In genomic region chr3:51954120-51954519, GRCh38 we compare ENCODE assay signal across 29 cellular contexts. TPM values are rescaled to one million over a fixed set of nuclear protein-coding genes. Genes with fewer than 3 reads are reported as not detected.
DNase-seq lines count a peak whose midpoint lies in the region; ATAC-seq and TF ChIP-seq lines count a peak whose summit lies in the region.
"Had no signal": no experiment of that assay in that cellular context is flagged by ENCODE, and none has a peak within 500 bp of the region (broad histone marks: within the 10 kb centered on the region; RNA-seq: fewer than 3 reads in every experiment).

No MANE protein-coding gene starts in this region.

- no peak for TF ChIP-seq CTCF in mesothelial cell of epicardium (IDR thresholded peaks at IDR 0.05; ENCODE audit: unreplicated experiment)
- TF ChIP-seq CTCF in brain microvascular endothelial cell (IDR thresholded peaks at IDR 0.05; ENCODE audit: low read depth, low read length, missing control alignments): no peak

- H3K27ac Mint-ChIP-seq in IgD-negative memory B cell (no peak overlapping the region), mesothelial cell of epicardium (no peak overlapping the region)
- no peak overlapping the region for H3K27ac Mint-ChIP-seq in activated naive CD4-positive, alpha-beta T cell treated with anti-CD3 and anti-CD28 coated beads, Interleukin-2, amount 50 U/mL, for 72 hours
- H3K27ac Mint-ChIP-seq: activated B cell treated with CpG ODN at 0.5 μM for 24 hours; effector memory CD8-positive, alpha-beta T cell; T-helper 1 cell treated with Interleukin-12 subunit alpha and Interleukin-12 subunit beta and Interleukin-4 antibody, amounts not matched to agents 30 μg/mL and 1 μg/mL, for 36 hours had no signal

- peak overlapping the region in 3 of 4 donors; percentile 38 to 51 (median 47) for H3K4me3 Mint-ChIP-seq in IgD-negative memory B cell
- peak overlapping the region; percentile 3 for H3K4me3 Mint-ChIP-seq in mesothelial cell of epicardium
- H3K4me3 Mint-ChIP-seq: activated B cell treated with CpG ODN at 0.5 μM for 24 hours; effector memory CD8-positive, alpha-beta T cell; T-helper 1 cell treated with Interleukin-12 subunit alpha and Interleukin-12 subunit beta and Interleukin-4 antibody, amounts not matched to agents 30 μg/mL and 1 μg/mL, for 36 hours had no signal

- no peak overlapping the region for H3K4me3 ChIP-seq in brain microvascular endothelial cell (ENCODE audit: low read depth, low read length)
- H3K4me3 ChIP-seq: BLaER1, esophagus muscularis mucosa, MG63, mucosa of descending colon, spleen, transverse colon had no signal

- H3K9me3 Mint-ChIP-seq in IgD-negative memory B cell: no peaks in the 10 kb centered on the region
- H3K9me3 Mint-ChIP-seq in mesothelial cell of epicardium: no peaks in the 10 kb centered on the region
- no peaks in the 10 kb centered on the region for H3K9me3 Mint-ChIP-seq in activated naive CD4-positive, alpha-beta T cell treated with anti-CD3 and anti-CD28 coated beads, Interleukin-2, amount 50 U/mL, for 72 hours
- H3K9me3 Mint-ChIP-seq: activated B cell treated with CpG ODN at 0.5 μM for 24 hours; effector memory CD8-positive, alpha-beta T cell; T-helper 1 cell treated with Interleukin-12 subunit alpha and Interleukin-12 subunit beta and Interleukin-4 antibody, amounts not matched to agents 30 μg/mL and 1 μg/mL, for 36 hours had no signal

- H3K36me3 ChIP-seq in brain microvascular endothelial cell (replicated peaks): no peaks in the 10 kb centered on the region
- H3K36me3 ChIP-seq: MG63, neutrophil, transverse colon had no signal

- H3K4me1 Mint-ChIP-seq in IgD-negative memory B cell (peaks cover 0 to 2% (median 0%) of the 10 kb centered on the region in 3 donors), mesothelial cell of epicardium (peaks cover 2% of the 10 kb centered on the region)

- no peaks in the 10 kb centered on the region for H3K27me3 ChIP-seq in brain microvascular endothelial cell (replicated peaks)
- H3K27me3 ChIP-seq: esophagus muscularis mucosa, MG63 had no signal

- in situ Hi-C loops in brain microvascular endothelial cell (cut with HindIII; ENCODE audit: low pct_ligation_motif_present, low sequenced_read_pairs): no loop called here

- H3K36me3 Mint-ChIP-seq in IgD-negative memory B cell: peaks cover 2% of the 10 kb centered on the region
- H3K36me3 Mint-ChIP-seq in mesothelial cell of epicardium: peaks cover 3% of the 10 kb centered on the region
- no peaks in the 10 kb centered on the region for H3K36me3 Mint-ChIP-seq in activated naive CD4-positive, alpha-beta T cell treated with anti-CD3 and anti-CD28 coated beads, Interleukin-2, amount 50 U/mL, for 72 hours

- DNase-seq in AML-193 (lab: John Stamatoyannopoulos, UW): peak; percentile 82 to 86
- peak; percentile 54 for DNase-seq in SKM-1 (lab: John Stamatoyannopoulos, UW; ENCODE audit: unreplicated experiment)
- DNase-seq in mesothelial cell of epicardium (ENCODE audit: low spot score in 2 of 2, unreplicated experiment in 2 of 2): no peak
- no peak for DNase-seq in brain microvascular endothelial cell
- DNase-seq in activated naive CD4-positive, alpha-beta T cell treated with anti-CD3 and anti-CD28 coated beads, Interleukin-2, amount 50 U/mL, for 72 hours (ENCODE audit: low spot score in 2 of 2): no peak
- DNase-seq: activated B cell treated with CpG ODN at 0.5 μM for 24 hours; activated CD4-positive, alpha-beta T cell treated with anti-CD3 and anti-CD28 coated beads, Interleukin-2, amount 50 U/mL, for 4 hours; activated effector memory CD4-positive, alpha-beta T cell treated with Interleukin-2 at 50 U/mL for 16 hours; effector memory CD8-positive, alpha-beta T cell; hypothalamus; islet precursor cell; mucosa of descending colon; NCI-H187; SHP77 treated with DMSO at 0.1 percent for 48 hours; spleen; stimulated activated CD4-positive, alpha-beta T cell treated with anti-CD3 and anti-CD28 coated beads, Interleukin-4, amount 100 ng/mL, for 1 hour; stimulated activated naive CD4-positive, alpha-beta T cell treated with Interleukin-2 at 50 U/mL for 16 hours; transverse colon had no signal

- H3K27me3 Mint-ChIP-seq in IgD-negative memory B cell (peaks cover 14% of the 10 kb centered on the region), mesothelial cell of epicardium (ENCODE audit: low read depth) (peaks cover 46% of the 10 kb centered on the region)

- no peak overlapping the region for H3K27ac ChIP-seq in brain microvascular endothelial cell
- H3K27ac ChIP-seq: BLaER1, esophagus muscularis mucosa, neutrophil, spleen, transverse colon had no signal

- ATAC-seq in HG02759 (IDR thresholded peaks at IDR 0.05; ENCODE audit: unreplicated experiment): no peak
- no peak for ATAC-seq in activated naive CD4-positive, alpha-beta T cell treated with anti-CD3 and anti-CD28 coated beads, Interleukin-2, amount 50 U/mL, for 72 hours
- no peak for ATAC-seq in GM19455 (IDR thresholded peaks at IDR 0.05; ENCODE audit: unreplicated experiment)
- ATAC-seq: effector memory CD8-positive, alpha-beta T cell; mucosa of descending colon had no signal

RNA-seq across cellular contexts. Expression of gene GPR62, which starts 1.1 kb away (rescaled TPM):
- polyA plus RNA-seq in IgD-negative memory B cell: not detected
- total RNA-seq in mesothelial cell of epicardium: 0.22 to 0.36 TPM (median 0.33 TPM) in 3 replicates
- not detected for total RNA-seq in activated naive CD4-positive, alpha-beta T cell treated with anti-CD3 and anti-CD28 coated beads, Interleukin-2, amount 50 U/mL, for 72 hours
- total RNA-seq: A673, activated B cell treated with CpG ODN at 0.5 μM for 24 hours, PC-3, renal cortical epithelial cell, transverse colon had no signal

RNA-seq across cellular contexts. Expression of gene PARP3, which starts 12.0 kb away (rescaled TPM):
- polyA plus RNA-seq in IgD-negative memory B cell: 15.5 TPM
- 11.9 to 13.2 TPM (median 12.0 TPM) in 3 replicates for total RNA-seq in mesothelial cell of epicardium
- 10 to 100 TPM; 17.0 to 18.6 TPM for total RNA-seq in activated naive CD4-positive, alpha-beta T cell treated with anti-CD3 and anti-CD28 coated beads, Interleukin-2, amount 50 U/mL, for 72 hours

RNA-seq across cellular contexts. Expression of gene RRP9, which starts 12.4 kb away (rescaled TPM):
- polyA plus RNA-seq in IgD-negative memory B cell: 28.8 TPM
- 20.5 to 20.9 TPM (median 20.6 TPM) in 3 replicates for total RNA-seq in mesothelial cell of epicardium
- total RNA-seq in activated naive CD4-positive, alpha-beta T cell treated with anti-CD3 and anti-CD28 coated beads, Interleukin-2, amount 50 U/mL, for 72 hours: 10 to 100 TPM; 23.6 to 33.0 TPM

RNA-seq across cellular contexts. Expression of gene PCBP4, which starts 13.1 kb away (rescaled TPM):
- 13.9 TPM for polyA plus RNA-seq in IgD-negative memory B cell
- 58.3 to 62.0 TPM (median 59.8 TPM) in 3 replicates for total RNA-seq in mesothelial cell of epicardium
- 10 to 100 TPM; 11.3 to 14.3 TPM for total RNA-seq in activated naive CD4-positive, alpha-beta T cell treated with anti-CD3 and anti-CD28 coated beads, Interleukin-2, amount 50 U/mL, for 72 hours

RNA-seq across cellular contexts. Expression of gene ABHD14B, which starts 19.7 kb away (rescaled TPM):
- 106 TPM for polyA plus RNA-seq in IgD-negative memory B cell
- 25.9 to 27.2 TPM (median 26.0 TPM) in 3 replicates for total RNA-seq in mesothelial cell of epicardium
- 10 to 100 TPM; 21.4 to 62.4 TPM for total RNA-seq in activated naive CD4-positive, alpha-beta T cell treated with anti-CD3 and anti-CD28 coated beads, Interleukin-2, amount 50 U/mL, for 72 hours

Comparison
In these comparisons a context has a peak if more than half of its experiments do, and no peak if none do; other contexts are left out.
1. DNase-seq: peak in AML-193 (2 of 2) and SKM-1 (single experiment); none in mesothelial cell of epicardium (0 of 2), brain microvascular endothelial cell (single experiment) and activated naive CD4-positive, alpha-beta T cell treated with anti-CD3 and anti-CD28 coated beads, Interleukin-2, amount 50 U/mL, for 72 hours (0 of 2).